In the genomic region with DNA sequence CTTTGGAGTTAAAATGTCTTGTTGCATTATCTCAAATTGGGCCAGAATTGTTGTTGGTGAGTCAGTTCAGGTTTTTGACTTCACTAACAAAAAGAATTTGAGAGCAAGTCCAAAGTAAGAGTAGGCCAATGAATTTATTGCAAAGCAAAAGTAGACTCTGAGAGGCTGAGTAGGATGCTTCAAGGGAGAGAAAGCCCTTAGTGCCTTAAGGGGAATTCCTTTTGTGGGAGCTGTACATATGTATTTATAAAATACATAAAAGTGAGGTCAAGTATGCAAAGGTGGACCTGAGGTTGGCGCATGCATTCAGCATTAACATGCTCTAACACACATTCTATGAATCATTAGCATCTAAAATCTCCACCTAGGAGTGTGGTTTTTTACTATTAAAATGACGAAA, we compare ENCODE assay signal across 31 cellular contexts.
DNase-seq lines count a peak whose midpoint lies in the region; ATAC-seq and TF ChIP-seq lines count a peak whose summit lies in the region.
"Had no signal": no experiment of that assay in that cellular context is flagged by ENCODE, and none has a peak within 500 bp of the region (broad histone marks: within the 10 kb centered on the region; RNA-seq: fewer than 3 reads in every experiment).

No MANE protein-coding gene starts in this region.

- H3K4me3 ChIP-seq in breast epithelium = no peak overlapping the region
- H3K4me3 ChIP-seq: body of pancreas, dorsolateral prefrontal cortex, left ventricle myocardium inferior, neural progenitor cell, right atrium auricular region, upper lobe of right lung had no signal

- H3K27me3 Mint-ChIP-seq in MCF 10A (ENCODE audit: insufficient read depth, unreplicated experiment) = no peaks in the 10 kb centered on the region
- H3K27me3 Mint-ChIP-seq: activated CD8-positive, alpha-beta T cell treated with anti-CD3 and anti-CD28 coated beads for 36 hours; B cell; T-helper 17 cell had no signal

- no peak overlapping the region for H3K27ac ChIP-seq in breast epithelium
- H3K27ac ChIP-seq in RWPE1 = peak overlapping the region; percentile 88
- no peak overlapping the region for H3K27ac ChIP-seq in foreskin keratinocyte
- H3K27ac ChIP-seq: body of pancreas, dorsolateral prefrontal cortex, left ventricle myocardium inferior, neural progenitor cell, parathyroid adenoma, right atrium auricular region, upper lobe of right lung had no signal

- no TSS peak for BruUV-seq in MCF 10A (replicated peaks; lab: Mats Ljungman, UMichigan)

- CTCF ChIA-PET in MCF 10A (lab: Yijun Ruan, JAX) (interaction anchor here (0.9 to 1.6 kb wide), 2 partner anchors 14 to 326 kb away, joined by 3 to 5 read pairs; no protein-coding TSS in a partner anchor), RWPE1 (lab: Yijun Ruan, JAX) (no interaction called here)

- intact Hi-C loops in MCF 10A (cut with micrococcal nuclease) = no loop called here
- intact Hi-C loops in breast epithelium (cut with DNase I; ENCODE audit: low total_unique reads) = no loop called here

- H3K27ac Mint-ChIP-seq in MCF 10A (ENCODE audit: low read depth, unreplicated experiment) = peak overlapping the region; percentile 54
- H3K27ac Mint-ChIP-seq: activated CD8-positive, alpha-beta T cell treated with anti-CD3 and anti-CD28 coated beads for 36 hours; activated naive CD4-positive, alpha-beta T cell treated with anti-CD3 and anti-CD28 coated beads for 36 hours; activated T-helper 1 cell treated with anti-CD3 and anti-CD28 coated beads, Interleukin-12 subunit alpha, Interleukin-12 subunit beta, Interleukin-2, Interleukin-4 antibody, amounts not matched to agents 30 ng/mL and 10 ng/mL and 1 ng/mL, durations not matched to agents 14 hours and 24 hours and 36 hours; B cell; CD8-positive, alpha-beta T cell; H9; immature natural killer cell; neural progenitor cell; T-helper 17 cell had no signal

- POLR2A ChIA-PET in MCF 10A (lab: Yijun Ruan, JAX) = interaction anchor here (0.7 to 1.1 kb wide), 2 partner anchors 9 to 394 kb away, joined by 3 to 4 read pairs; no protein-coding TSS in a partner anchor
- POLR2A ChIA-PET in RWPE1 (lab: Yijun Ruan, JAX; ENCODE audit: low non-redundant PET) = no interaction called here

- H3K27me3 ChIP-seq in breast epithelium (no peaks in the 10 kb centered on the region), foreskin keratinocyte (no peaks in the 10 kb centered on the region)
- H3K27me3 ChIP-seq: body of pancreas, dorsolateral prefrontal cortex, neural progenitor cell, right atrium auricular region, upper lobe of right lung had no signal

- ATAC-seq in foreskin keratinocyte = peak; percentile 95
- ATAC-seq: activated CD8-positive, alpha-beta T cell treated with anti-CD3 and anti-CD28 coated beads for 36 hours; body of pancreas; CD8-positive, alpha-beta T cell; T-helper 17 cell; upper lobe of right lung had no signal

- H3K4me1 Mint-ChIP-seq in MCF 10A (ENCODE audit: insufficient read depth, unreplicated experiment) = peaks cover 23% of the 10 kb centered on the region
- H3K4me1 Mint-ChIP-seq: B cell, immature natural killer cell, neural progenitor cell, T-helper 17 cell had no signal

- no peaks in the 10 kb centered on the region for H3K36me3 Mint-ChIP-seq in MCF 10A (ENCODE audit: insufficient read depth, unreplicated experiment)
- H3K36me3 Mint-ChIP-seq: CD8-positive, alpha-beta T cell; immature natural killer cell; neural progenitor cell had no signal

- H3K4me3 Mint-ChIP-seq in MCF 10A (ENCODE audit: unreplicated experiment) = no peak overlapping the region
- H3K4me3 Mint-ChIP-seq: activated CD8-positive, alpha-beta T cell treated with anti-CD3 and anti-CD28 coated beads for 36 hours; activated naive CD4-positive, alpha-beta T cell treated with anti-CD3 and anti-CD28 coated beads for 36 hours; activated T-helper 1 cell treated with anti-CD3 and anti-CD28 coated beads, Interleukin-12 subunit alpha, Interleukin-12 subunit beta, Interleukin-2, Interleukin-4 antibody, amounts not matched to agents 30 ng/mL and 10 ng/mL and 1 ng/mL, durations not matched to agents 14 hours and 24 hours and 36 hours; B cell; CD8-positive, alpha-beta T cell; H9; immature natural killer cell; neural progenitor cell; T-helper 17 cell had no signal

- DNase-seq in MCF 10A (ENCODE audit: unreplicated experiment) (peak; percentile 58), breast epithelium (ENCODE audit: low spot score in 2 of 2) (no peak), RWPE1 (ENCODE audit: low spot score) (peak; percentile 67), foreskin keratinocyte (peak; percentile 95 to 98), SHP77 treated with DMSO at 0.1 percent for 48 hours (lab: John Stamatoyannopoulos, UW) (no peak), AG08395 (ENCODE audit: low spot score) (no peak), D341Med (ENCODE audit: low spot score) (no peak)
- no peak for DNase-seq in activated effector memory CD4-positive, alpha-beta T cell treated with Interleukin-2 at 50 U/mL for 16 hours
- DNase-seq: activated CD8-positive, alpha-beta memory T cell treated with anti-CD3 and anti-CD28 coated beads, Interleukin-2, amount 50 U/mL, for 48 hours; activated CD8-positive, alpha-beta T cell treated with anti-CD3 and anti-CD28 coated beads for 36 hours; activated naive CD4-positive, alpha-beta T cell treated with anti-CD3 and anti-CD28 coated beads for 36 hours; body of pancreas; CD8-positive, alpha-beta T cell; dorsolateral prefrontal cortex; H9; immature natural killer cell; KBM-7; left ventricle myocardium inferior; MM.1S; NCI-H1930; NCI-H774; RPMI8226; small intestine; stimulated activated naive CD4-positive, alpha-beta T cell; T-helper 17 cell; upper lobe of right lung had no signal

- TF ChIP-seq CTCF in MCF 10A (IDR thresholded peaks at IDR 0.05; ENCODE audit: unreplicated experiment) (no peak), breast epithelium (IDR thresholded peaks at IDR 0.05) (no peak), RWPE1 (conservative IDR thresholded peaks at IDR 0.05; ENCODE audit: low read depth) (no peak), foreskin keratinocyte (conservative IDR thresholded peaks at IDR 0.05) (no peak)

- no peaks in the 10 kb centered on the region for H3K4me1 ChIP-seq in breast epithelium
- peaks cover 26% of the 10 kb centered on the region for H3K4me1 ChIP-seq in foreskin keratinocyte
- H3K4me1 ChIP-seq: body of pancreas, left ventricle myocardium inferior, parathyroid adenoma, right atrium auricular region, upper lobe of right lung had no signal

- no peak for TF ChIP-seq POLR2A in breast epithelium (IDR thresholded peaks at IDR 0.05)

- H3K9me3 ChIP-seq in breast epithelium = no peaks in the 10 kb centered on the region
- H3K9me3 ChIP-seq: body of pancreas, left ventricle myocardium inferior, right atrium auricular region, upper lobe of right lung had no signal

- no peaks in the 10 kb centered on the region for H3K9me3 Mint-ChIP-seq in MCF 10A (ENCODE audit: unreplicated experiment)
- H3K9me3 Mint-ChIP-seq: activated CD8-positive, alpha-beta T cell treated with anti-CD3 and anti-CD28 coated beads for 36 hours; activated T-helper 1 cell treated with anti-CD3 and anti-CD28 coated beads, Interleukin-12 subunit alpha, Interleukin-12 subunit beta, Interleukin-2, Interleukin-4 antibody, amounts not matched to agents 30 ng/mL and 10 ng/mL and 1 ng/mL, durations not matched to agents 14 hours and 24 hours and 36 hours; CD8-positive, alpha-beta T cell; neural progenitor cell had no signal

- H3K36me3 ChIP-seq in breast epithelium = no peaks in the 10 kb centered on the region
- H3K36me3 ChIP-seq: left ventricle myocardium inferior, neural progenitor cell, right atrium auricular region, upper lobe of right lung had no signal

Comparison
In these comparisons a context has a peak if more than half of its experiments do, and no peak if none do; other contexts are left out.
1. DNase-seq: peak in MCF 10A (single experiment), RWPE1 (single experiment) and foreskin keratinocyte (2 of 2); none in breast epithelium (0 of 2), activated effector memory CD4-positive, alpha-beta T cell treated with Interleukin-2 at 50 U/mL for 16 hours (single experiment), SHP77 treated with DMSO at 0.1 percent for 48 hours (single experiment), AG08395 (single experiment) and D341Med (single experiment).